ENCODE assay signal across 9 cellular contexts in genomic region chr17:75979705-75980187, GRCh38. TPM values are rescaled to one million over a fixed set of nuclear protein-coding genes. Genes with fewer than 3 reads are reported as not detected.
DNase-seq lines count a peak whose midpoint lies in the region; ATAC-seq and TF ChIP-seq lines count a peak whose summit lies in the region.
"Had no signal": no experiment of that assay in that cellular context is flagged by ENCODE, and none has a peak within 500 bp of the region (broad histone marks: within the 10 kb centered on the region; RNA-seq: fewer than 3 reads in every experiment).

No MANE protein-coding gene starts in this region.

- H3K36me3 ChIP-seq in KOPT-K1 (ENCODE audit: insufficient read depth, low read length) (peaks cover 7% of the 10 kb centered on the region), colonic mucosa (no peaks in the 10 kb centered on the region), mucosa of descending colon (ENCODE audit: low read depth) (no peaks in the 10 kb centered on the region)

- peaks cover 3% of the 10 kb centered on the region for H3K36me3 Mint-ChIP-seq in activated T-cell treated with anti-CD3 and anti-CD28 coated beads, Interleukin-2, amount 50 U/mL, for 4 hours (ENCODE audit: insufficient read depth)

- peak overlapping the region; percentile 99 for H3K4me3 Mint-ChIP-seq in activated T-cell treated with anti-CD3 and anti-CD28 coated beads, Interleukin-2, amount 50 U/mL, for 4 hours

- no peaks in the 10 kb centered on the region for H3K27me3 ChIP-seq in colonic mucosa

- H3K27ac ChIP-seq in KOPT-K1 (ENCODE audit: low read depth, low read length, poor library complexity, severe bottlenecking) (peak overlapping the region; percentile 93), colonic mucosa (peak overlapping the region; percentile 94)

- H3K9me3 ChIP-seq in KOPT-K1 (ENCODE audit: insufficient read depth, low read length, poor library complexity, severe bottlenecking) (no peaks in the 10 kb centered on the region), colonic mucosa (no peaks in the 10 kb centered on the region), mucosa of descending colon (no peaks in the 10 kb centered on the region)

- no peaks in the 10 kb centered on the region for H3K9me3 Mint-ChIP-seq in activated T-cell treated with anti-CD3 and anti-CD28 coated beads, Interleukin-2, amount 50 U/mL, for 4 hours

- H3K4me3 ChIP-seq in colonic mucosa (peak overlapping the region; percentile 84), mucosa of descending colon (peak overlapping the region; percentile 83)

- H3K9ac ChIP-seq in colonic mucosa (ENCODE audit: low read depth in 2 of 2, low read length in 2 of 2): peak overlapping the region; percentile 99 to 100

- TF ChIP-seq CTCF in colonic mucosa (IDR thresholded peaks at IDR 0.05): no peak
- TF ChIP-seq CTCF in mucosa of descending colon (IDR thresholded peaks at IDR 0.05): no peak

- peaks cover 27% of the 10 kb centered on the region for H3K4me1 Mint-ChIP-seq in activated T-cell treated with anti-CD3 and anti-CD28 coated beads, Interleukin-2, amount 50 U/mL, for 4 hours (ENCODE audit: low read depth)

- no peak for DNase-seq in activated T-cell treated with anti-CD3 and anti-CD28 coated beads, Interleukin-2, amount 50 U/mL, for 4 hours
- no peak for DNase-seq in activated T-cell treated with anti-CD3 and anti-CD28 coated beads, Interleukin-2, amount 50 U/mL, for 1 hour
- DNase-seq in colonic mucosa (peak; percentile 56), mucosa of descending colon (no peak), NCI-H2107 treated with DMSO at 0.1 percent for 48 hours (lab: John Stamatoyannopoulos, UW; ENCODE audit: unreplicated experiment) (no peak), NCI-H2081 (lab: John Stamatoyannopoulos, UW) (no peak)

- peak; percentile 17 to 29 for ATAC-seq in activated T-cell treated with anti-CD3 and anti-CD28 coated beads, Interleukin-2, amount 50 U/mL, for 4 hours
- ATAC-seq in mucosa of descending colon (peak; percentile 26), GM21423 (IDR thresholded peaks at IDR 0.05; ENCODE audit: unreplicated experiment) (no peak)

- intact Hi-C loops in colonic mucosa (cut with DNase I): no loop called here
- intact Hi-C loops in mucosa of descending colon (cut with DNase I, micrococcal nuclease): no loop called here

- no peaks in the 10 kb centered on the region for H3K27me3 Mint-ChIP-seq in activated T-cell treated with anti-CD3 and anti-CD28 coated beads, Interleukin-2, amount 50 U/mL, for 4 hours (ENCODE audit: low read depth)

- H3K4me1 ChIP-seq in colonic mucosa: peaks cover 17% of the 10 kb centered on the region
- peaks cover 49% of the 10 kb centered on the region for H3K4me1 ChIP-seq in mucosa of descending colon (ENCODE audit: low read depth)

RNA-seq across cellular contexts. Expression of gene TEN1, which starts 0.7 kb away (rescaled TPM):
- total RNA-seq in activated T-cell treated with anti-CD3 and anti-CD28 coated beads, Interleukin-2, amount 50 U/mL, for 4 hours: 10 to 100 TPM in 2 of 3 donors, 1 to 10 TPM in 1; 9.5 to 11.9 (median 10.8) TPM
- total RNA-seq in colonic mucosa: 10 to 100 TPM; 15.9 to 18.6 TPM
- total RNA-seq in mucosa of descending colon: 10 to 100 TPM; 16.1 to 36.4 (median 23.1) TPM

RNA-seq across cellular contexts. Expression of gene ACOX1, which starts 0.8 kb away (rescaled TPM):
- total RNA-seq in activated T-cell treated with anti-CD3 and anti-CD28 coated beads, Interleukin-2, amount 50 U/mL, for 4 hours: 10 to 100 TPM; 29.6 to 36.5 (median 32.7) TPM
- 100 to 1,000 TPM; 110 to 136 TPM for total RNA-seq in colonic mucosa
- total RNA-seq in mucosa of descending colon: 100 to 1,000 TPM; 128 to 272 (median 154) TPM

RNA-seq across cellular contexts. Expression of gene CDK3, which starts 20.9 kb away (rescaled TPM):
- 1 to 10 TPM; 3.3 to 5.5 (median 3.8) TPM for total RNA-seq in activated T-cell treated with anti-CD3 and anti-CD28 coated beads, Interleukin-2, amount 50 U/mL, for 4 hours
- total RNA-seq in colonic mucosa: 1 to 10 TPM; 5.3 to 8.2 TPM
- 10 to 100 TPM in 2 of 3 donors, 1 to 10 TPM in 1; 7.9 to 16.8 (median 12.5) TPM for total RNA-seq in mucosa of descending colon

RNA-seq across cellular contexts. Expression of gene FBF1, which starts 38.9 kb away (rescaled TPM):
- 10 to 100 TPM; 12.1 to 16.0 (median 12.5) TPM for total RNA-seq in activated T-cell treated with anti-CD3 and anti-CD28 coated beads, Interleukin-2, amount 50 U/mL, for 4 hours
- total RNA-seq in colonic mucosa: 10 to 100 TPM in 1 of 2 donors, 1 to 10 TPM in 1; 3.2 to 21.5 TPM
- total RNA-seq in mucosa of descending colon: 10 to 100 TPM in 1 of 3 donors, 1 to 10 TPM in 2; 5.2 to 13.6 (median 5.5) TPM

RNA-seq across cellular contexts. Expression of gene EVPL, which starts 47.4 kb away (rescaled TPM):
- total RNA-seq in activated T-cell treated with anti-CD3 and anti-CD28 coated beads, Interleukin-2, amount 50 U/mL, for 4 hours: under 1 TPM; 0.11 to 0.18 (median 0.11) TPM
- total RNA-seq in colonic mucosa (10 to 100 TPM; 18.8 to 31.1 TPM), mucosa of descending colon (10 to 100 TPM; 13.3 to 22.6 (median 16.3) TPM)
- total RNA-seq: lung microvascular endothelial cell had no signal
